In the genomic region with DNA sequence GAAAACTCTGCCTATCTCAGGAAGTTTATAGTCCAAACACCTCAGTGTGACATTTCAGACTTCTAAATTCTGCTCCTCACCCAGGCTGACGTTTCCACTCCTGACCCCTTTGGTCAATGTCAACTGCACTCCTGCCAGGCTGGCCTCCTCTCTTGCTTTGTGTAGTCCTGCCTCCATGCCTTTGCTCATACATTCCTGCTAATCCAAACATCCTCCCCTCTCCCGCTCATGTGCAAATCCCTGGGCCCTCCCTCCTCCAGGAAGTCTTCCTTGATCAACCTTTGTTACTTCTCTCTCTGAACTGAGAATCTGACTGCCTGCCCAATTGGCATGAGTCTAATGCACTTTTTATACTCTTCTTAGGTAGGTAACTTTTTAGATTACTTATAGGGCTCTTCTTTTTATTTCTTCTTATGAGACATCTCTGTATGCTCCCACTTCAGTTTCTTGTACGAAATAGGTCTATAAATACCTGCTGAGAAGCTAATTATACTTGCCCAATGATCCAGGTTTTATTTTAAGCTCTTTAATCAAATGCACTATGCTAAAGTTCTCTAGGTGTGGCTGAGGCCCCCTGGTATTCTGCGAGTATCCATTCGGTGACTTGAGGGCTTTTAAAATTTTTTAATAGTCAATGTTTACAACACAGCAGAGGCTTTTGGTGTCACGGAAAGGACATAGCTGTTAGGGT, we compare ENCODE assay signal across 28 cellular contexts.
A peak's percentile ranks its signal among the peaks of the same experiment; 100 is the strongest.
DNase-seq lines count a peak whose midpoint lies in the region; ATAC-seq, FAIRE-seq and TF ChIP-seq lines count a peak whose summit lies in the region.
"Had no signal": no experiment of that assay in that cellular context is flagged by ENCODE, and none has a peak within 500 bp of the region (broad histone marks: within the 10 kb centered on the region; RNA-seq: fewer than 3 reads in every experiment).

No MANE protein-coding gene starts in this region.

- TF ChIP-seq EP300 in K562 (IDR thresholded peaks at IDR 0.05; ENCODE audit: low read length) = no peak

- no peak for TF ChIP-seq RAD21 in K562 (CRISPR knock-in tag; conservative IDR thresholded peaks at IDR 0.05 in 1 of 2, IDR thresholded peaks at IDR 0.05 in 1 of 2)

- H3K27ac ChIP-seq in heart right ventricle = peak overlapping the region in 2 of 10 donors; percentile 9 to 32
- H3K27ac ChIP-seq in K562 (ENCODE audit: extremely low read depth, low read depth, low read length) = no peak overlapping the region
- no peak overlapping the region for H3K27ac ChIP-seq in neuronal stem cell (replicated peaks; ENCODE audit: low read length)
- H3K27ac ChIP-seq: neutrophil, transverse colon had no signal

- H3K4me2 ChIP-seq in K562 (ENCODE audit: insufficient read depth, low read length) (no peak overlapping the region), neuronal stem cell (ENCODE audit: insufficient read depth, low read length, poor library complexity, severe bottlenecking) (no peak overlapping the region)

- H2AFZ ChIP-seq in K562 (ENCODE audit: low read depth, low read length) (no peak overlapping the region), neuronal stem cell (ENCODE audit: low read length) (no peak overlapping the region)

- H3K4me1 ChIP-seq in heart right ventricle (peaks cover 0 to 42% (median 25%) of the 10 kb centered on the region in 9 donors), K562 (replicated peaks in 1 of 2; ENCODE audit: control insufficient read depth in 2 of 2, insufficient read depth in 2 of 2, low read length in 2 of 2) (no peaks in the 10 kb centered on the region), neuronal stem cell (ENCODE audit: control insufficient read depth in 2 of 2, insufficient read depth in 1 of 2, low read depth in 1 of 2, low read length in 2 of 2) (peaks cover 7 to 20% of the 10 kb centered on the region in 2 donors)

- peak in 6 of 8 donors; percentile 24 to 70 (median 56) for ATAC-seq in heart right ventricle
- no peak for ATAC-seq in Right ventricle myocardium inferior
- no peak for ATAC-seq in K562
- ATAC-seq in left colon = peak; percentile 64
- ATAC-seq in stimulated activated naive CD8-positive, alpha-beta T cell treated with anti-CD3 and anti-CD28 coated beads, Interleukin-15, Interleukin-2, amounts not matched to agents 100 U/mL and 50 U/mL, for 24 hours = no peak
- ATAC-seq: sciatic nerve had no signal

- H3K9me3 ChIP-seq in heart right ventricle = no peaks in the 10 kb centered on the region
- no peaks in the 10 kb centered on the region for H3K9me3 ChIP-seq in K562 (replicated peaks; ENCODE audit: control insufficient read depth, insufficient read depth, low read depth, low read length)
- no peaks in the 10 kb centered on the region for H3K9me3 ChIP-seq in neuronal stem cell (replicated peaks in 1 of 2; ENCODE audit: control insufficient read depth in 2 of 2, insufficient read depth in 1 of 2, low read depth in 1 of 2, low read length in 2 of 2)
- H3K9me3 ChIP-seq: neutrophil, transverse colon had no signal

- no peaks in the 10 kb centered on the region for H3K27me3 ChIP-seq in heart right ventricle
- peaks cover 21 to 47% of the 10 kb centered on the region in 2 experiments for H3K27me3 ChIP-seq in K562 (ENCODE audit: control insufficient read depth in 2 of 2, insufficient read depth in 2 of 2, low read length in 2 of 2)
- no peaks in the 10 kb centered on the region for H3K27me3 ChIP-seq in neuronal stem cell (ENCODE audit: control insufficient read depth in 3 of 3, insufficient read depth in 3 of 3, low read depth in 1 of 3, low read length in 3 of 3)
- H3K27me3 ChIP-seq: neutrophil, transverse colon had no signal

- TF ChIP-seq CTCF in heart right ventricle (IDR thresholded peaks at IDR 0.05) = no peak
- no peak for TF ChIP-seq CTCF in K562 (IDR thresholded peaks at IDR 0.05 in 2 of 3, conservative IDR thresholded peaks at IDR 0.05 in 1 of 3; ENCODE audit: insufficient read depth in 2 of 3, low read depth in 1 of 3, low read length in 3 of 3)

- H3K79me1 ChIP-seq in neuronal stem cell (ENCODE audit: low read depth, low read length) = no peaks in the 10 kb centered on the region

- H2AK5ac ChIP-seq in neuronal stem cell (ENCODE audit: low read depth, low read length) = no peak overlapping the region

- H3K9me1 ChIP-seq in K562 (ENCODE audit: control insufficient read depth, insufficient read depth, low read length) = no peaks in the 10 kb centered on the region

- WGBS in heart right ventricle, 2 donors = 56 to 67% methylated on average over 6 of the region's 6 CpGs
- WGBS in K562 (ENCODE audit: insufficient coverage, low coverage, missing lambda C conversion rate) = 1% methylated on average over 6 of the region's 6 CpGs
- no CpG with 5 or more reads among the region's 6 CpGs for WGBS in neuronal stem cell (ENCODE audit: extremely low coverage in 2 of 2, insufficient read length in 2 of 2, insufficient replicate concordance in 1 of 2), 2 donors

- no peak overlapping the region for H3K4me3 ChIP-seq in heart right ventricle
- no peak overlapping the region for H3K4me3 ChIP-seq in K562
- H3K4me3 ChIP-seq in neuronal stem cell (ENCODE audit: low read length in 2 of 2) = peak overlapping the region in 1 of 2 donors; percentile 35
- H3K4me3 ChIP-seq: transverse colon had no signal

- no peak overlapping the region for H3K18ac ChIP-seq in neuronal stem cell (ENCODE audit: low read length)

- no peak overlapping the region for H2BK5ac ChIP-seq in neuronal stem cell (ENCODE audit: low read length)

- no peak overlapping the region for H4K91ac ChIP-seq in neuronal stem cell (ENCODE audit: low read depth, low read length, poor library complexity)

- no peak for DNase-seq in heart right ventricle
- no peak for DNase-seq in Right ventricle myocardium inferior (ENCODE audit: missing footprints)
- no peak for DNase-seq in K562 (ENCODE audit: extremely low read depth in 1 of 4, low spot score in 3 of 4)
- DNase-seq in left colon = no peak
- DNase-seq in stimulated activated naive CD8-positive, alpha-beta T cell treated with anti-CD3 and anti-CD28 coated beads, Interleukin-15, Interleukin-2, amounts not matched to agents 100 U/mL and 50 U/mL, for 24 hours = no peak
- DNase-seq in NCI-H1105 (lab: John Stamatoyannopoulos, UW) = no peak
- no peak for DNase-seq in neuronal stem cell (ENCODE audit: low spot score)
- no peak for DNase-seq in NCI-H510A treated with DMSO at 0.1 percent for 48 hours (lab: John Stamatoyannopoulos, UW)
- DNase-seq: activated CD4-positive, alpha-beta memory T cell treated with anti-CD3 and anti-CD28 coated beads, Interleukin-2, amount 10 ng/mL, durations not matched to agents 7 days and 5 days; activated CD8-positive, alpha-beta memory T cell treated with anti-CD3 and anti-CD28 coated beads, Interleukin-2, amount 50 U/mL, for 4 hours; activated naive CD4-positive, alpha-beta T cell treated with Interleukin-2 at 50 U/mL for 16 hours; Calu3; DMS79 treated with DMSO at 0.1 percent for 48 hours; GF-D8; hypothalamus; naive B cell; NCI-H1092; NCI-H1694 treated with DMSO at 0.1 percent for 48 hours; NCI-H2171 treated with DMSO at 0.1 percent for 48 hours; NCI-H524 treated with DMSO at 0.1 percent for 48 hours; SHP77; stimulated activated CD4-positive, alpha-beta T cell treated with anti-CD3 and anti-CD28 coated beads, Interleukin-4, amount 100 ng/mL, for 4 hours; T-helper 2 cell; transverse colon had no signal

- no peak overlapping the region for H2BK15ac ChIP-seq in neuronal stem cell (ENCODE audit: low read length)

- TF ChIP-seq POLR2A in K562 (conservative IDR thresholded peaks at IDR 0.05) = no peak

- H2BK120ac ChIP-seq in neuronal stem cell (ENCODE audit: low read depth, low read length) = no peak overlapping the region

- no peak overlapping the region for H3K23ac ChIP-seq in neuronal stem cell (ENCODE audit: low read depth, low read length, poor library complexity)

- intact Hi-C loops in heart right ventricle (cut with DNase I) (no loop called here), Right ventricle myocardium inferior (cut with DNase I) (no loop called here), K562 (cut with micrococcal nuclease) (loop anchor here (5.0 kb wide), 1 partner anchor 131 kb away; no protein-coding TSS in a partner anchor), left colon (cut with DNase I, micrococcal nuclease) (no loop called here)

- H3K4ac ChIP-seq in neuronal stem cell (ENCODE audit: low read length) = no peak overlapping the region

- H2BK12ac ChIP-seq in neuronal stem cell (ENCODE audit: low read length) = no peak overlapping the region

- H3K9ac ChIP-seq in K562 (ENCODE audit: insufficient read depth in 1 of 2, low read depth in 2 of 2, low read length in 2 of 2) = no peak overlapping the region
- no peak overlapping the region for H3K9ac ChIP-seq in neuronal stem cell (ENCODE audit: low read depth, low read length, poor library complexity)

- H3K36me3 ChIP-seq in heart right ventricle = peaks cover 0 to 12% (median 0%) of the 10 kb centered on the region in 9 donors
- H3K36me3 ChIP-seq in K562 (ENCODE audit: control insufficient read depth, insufficient read depth, low read length) = no peaks in the 10 kb centered on the region
- no peaks in the 10 kb centered on the region for H3K36me3 ChIP-seq in neuronal stem cell (replicated peaks in 1 of 2; ENCODE audit: control insufficient read depth in 2 of 2, insufficient read depth in 2 of 2, low read length in 2 of 2)
- H3K36me3 ChIP-seq: neutrophil, transverse colon had no signal

- H4K8ac ChIP-seq in neuronal stem cell (ENCODE audit: low read depth, low read length) = no peak overlapping the region

- H3K79me2 ChIP-seq in K562 (ENCODE audit: control insufficient read depth, insufficient read depth, low read length) = no peaks in the 10 kb centered on the region

- in situ Hi-C loops in K562 (cut with MboI) = no loop called here

- BruUV-seq in K562 (replicated peaks; lab: Mats Ljungman, UMichigan) = no TSS peak

- no peak for FAIRE-seq in K562 (lab: Jason Lieb, UNC)
- FAIRE-seq: A204.1, endothelial cell of umbilical vein had no signal

- H4K20me1 ChIP-seq in K562 (replicated peaks; ENCODE audit: control insufficient read depth, insufficient read depth, low read length) = no peaks in the 10 kb centered on the region

- CTCF ChIA-PET in K562 (lab: Yijun Ruan, JAX; ENCODE audit: low intra/inter-chr PET ratio) = no interaction called here

- POLR2A ChIA-PET in K562 (lab: Yijun Ruan, JAX) = interaction anchor here (1.7 to 2.0 kb wide), 2 partner anchors 14 to 15 kb away, joined by 4 to 5 read pairs; no protein-coding TSS in a partner anchor

- no peak overlapping the region for H3K14ac ChIP-seq in neuronal stem cell (ENCODE audit: low read length)

TF ChIP-seq in K562, 482 proteins besides CTCF, POLR2A, EP300 and RAD21:
- TF ChIP-seq ZFP36 (IDR thresholded peaks at IDR 0.05; ENCODE audit: low read depth, low read length, partially characterized antibody) = peak; percentile 73
- no peak for TF ChIP-seq HCFC1 (IDR thresholded peaks at IDR 0.05; ENCODE audit: low read depth, low read length)

Comparison
In these comparisons a context has a peak if more than half of its experiments do, and no peak if none do; other contexts are left out.
1. ATAC-seq: peak in heart right ventricle (6 of 8) and left colon (single experiment); none in Right ventricle myocardium inferior (single experiment), K562 (single experiment) and stimulated activated naive CD8-positive, alpha-beta T cell treated with anti-CD3 and anti-CD28 coated beads, Interleukin-15, Interleukin-2, amounts not matched to agents 100 U/mL and 50 U/mL, for 24 hours (single experiment).